Comparison of ENCODE assay signal across 19 cellular contexts in genomic region chr1:38268226-38268625, GRCh38.
"Had no signal": no experiment of that assay in that cellular context is flagged by ENCODE, and none has a peak within 500 bp of the region (broad histone marks: within the 10 kb centered on the region; RNA-seq: fewer than 3 reads in every experiment).

No MANE protein-coding gene starts in this region.

- H3K4me1 Mint-ChIP-seq: naive thymus-derived CD8-positive, alpha-beta T cell; stimulated activated memory B cell treated with anti-CD40 and anti-IgM and Interleukin-4, amounts not matched to agents 10 μg/mL and 1 μg/mL and 100 μg/mL, for 72 hours had no signal

- H3K9me3 Mint-ChIP-seq: dendritic cell treated with granulocyte-macrophage colony-stimulating factor and Interleukin-4, amounts not matched to agents 40 ng/mL and 50 ng/mL, for 4 days; naive thymus-derived CD8-positive, alpha-beta T cell; neural crest cell; stimulated activated memory B cell treated with anti-CD40 and anti-IgM and Interleukin-4, amounts not matched to agents 10 μg/mL and 1 μg/mL and 100 μg/mL, for 72 hours; stimulated activated naive CD8-positive, alpha-beta T cell treated with anti-CD3 and anti-CD28 coated beads, Interleukin-15, Interleukin-2, amounts not matched to agents 100 ng/mL and 50 ng/mL, for 24 hours had no signal

- H3K36me3 Mint-ChIP-seq: naive thymus-derived CD8-positive, alpha-beta T cell; stimulated activated memory B cell treated with anti-CD40 and anti-IgM and Interleukin-4, amounts not matched to agents 10 μg/mL and 1 μg/mL and 100 μg/mL, for 72 hours had no signal

- H3K4me3 ChIP-seq: mucosa of descending colon, prostate gland, right lobe of liver, tibial artery, upper lobe of right lung, vagina had no signal

- H3K27ac ChIP-seq: foreskin keratinocyte, parathyroid adenoma, prostate gland, right lobe of liver, tibial artery, upper lobe of right lung, vagina had no signal

- H3K4me1 ChIP-seq: foreskin keratinocyte, parathyroid adenoma, prostate gland, right lobe of liver, tibial artery, upper lobe of right lung, vagina had no signal

- H3K36me3 ChIP-seq: prostate gland, right lobe of liver, tibial artery, upper lobe of right lung, vagina had no signal

- H3K4me3 Mint-ChIP-seq: dendritic cell treated with granulocyte-macrophage colony-stimulating factor and Interleukin-4, amounts not matched to agents 40 ng/mL and 50 ng/mL, for 4 days; naive thymus-derived CD8-positive, alpha-beta T cell; neural crest cell; stimulated activated memory B cell treated with anti-CD40 and anti-IgM and Interleukin-4, amounts not matched to agents 10 μg/mL and 1 μg/mL and 100 μg/mL, for 72 hours; stimulated activated naive CD8-positive, alpha-beta T cell treated with anti-CD3 and anti-CD28 coated beads, Interleukin-15, Interleukin-2, amounts not matched to agents 100 ng/mL and 50 ng/mL, for 24 hours had no signal

- H3K27me3 ChIP-seq: foreskin keratinocyte, right lobe of liver, upper lobe of right lung, vagina had no signal

- H2AFZ ChIP-seq: parathyroid adenoma had no signal

- H3K27ac Mint-ChIP-seq: dendritic cell treated with granulocyte-macrophage colony-stimulating factor and Interleukin-4, amounts not matched to agents 40 ng/mL and 50 ng/mL, for 4 days; stimulated activated memory B cell treated with anti-CD40 and anti-IgM and Interleukin-4, amounts not matched to agents 10 μg/mL and 1 μg/mL and 100 μg/mL, for 72 hours; stimulated activated naive CD8-positive, alpha-beta T cell treated with anti-CD3 and anti-CD28 coated beads, Interleukin-15, Interleukin-2, amounts not matched to agents 100 ng/mL and 50 ng/mL, for 24 hours had no signal

- H3K79me2 ChIP-seq: parathyroid adenoma had no signal

- ATAC-seq: foreskin keratinocyte; left colon; mucosa of descending colon; naive thymus-derived CD8-positive, alpha-beta T cell; right lobe of liver; stimulated activated memory B cell treated with anti-CD40 and anti-IgM and Interleukin-4, amounts not matched to agents 10 μg/mL and 1 μg/mL and 100 μg/mL, for 72 hours; upper lobe of right lung had no signal

- H3K9ac ChIP-seq: parathyroid adenoma had no signal

- H3K9me3 ChIP-seq: mucosa of descending colon, prostate gland, right lobe of liver, tibial artery, upper lobe of right lung, vagina had no signal

- DNase-seq: erythroblast; foreskin keratinocyte; left colon; mucosa of descending colon; naive thymus-derived CD8-positive, alpha-beta T cell; occipital lobe; right lobe of liver; stimulated activated CD4-positive, alpha-beta T cell treated with anti-CD3 and anti-CD28 coated beads, Interleukin-15, amount 100 ng/mL, for 24 hours; stimulated activated CD4-positive, alpha-beta T cell treated with anti-CD3 and anti-CD28 coated beads, Interleukin-1b, Interleukin-23, amount 100 ng/mL, for 48 hours; stimulated activated CD4-positive, alpha-beta T cell treated with anti-CD3 and anti-CD28 coated beads, Interleukin-4, amount 100 ng/mL, for 24 hours; tibial artery; upper lobe of right lung had no signal
